Comparison of ENCODE assay signal across 19 cellular contexts in genomic region chr3:98894791-98895576, GRCh38. TPM values are rescaled to one million over a fixed set of nuclear protein-coding genes. Genes with fewer than 3 reads are reported as not detected.
A peak's percentile ranks its signal among the peaks of the same experiment; 100 is the strongest.
DNase-seq lines count a peak whose midpoint lies in the region; ATAC-seq, FAIRE-seq and TF ChIP-seq lines count a peak whose summit lies in the region.
"Had no signal": no experiment of that assay in that cellular context is flagged by ENCODE, and none has a peak within 500 bp of the region (broad histone marks: within the 10 kb centered on the region; RNA-seq: fewer than 3 reads in every experiment).

No MANE protein-coding gene starts in this region.

- peak overlapping the region; percentile 86 to 95 for H3K27ac ChIP-seq in A549
- H3K27ac ChIP-seq: C4-2B, SJSA1 had no signal

- ATAC-seq in A549, result peak in 1 of 2 experiments; percentile 15; a peak in 3 of 6 replicates
- ATAC-seq: HepG2 had no signal

- H3K27me3 ChIP-seq in kidney epithelial cell (ENCODE audit: control insufficient read depth, insufficient read depth, low read length) (no peaks in the 10 kb centered on the region), Caco-2 (replicated peaks; ENCODE audit: control insufficient read depth, insufficient read depth, low read length) (no peaks in the 10 kb centered on the region)
- H3K27me3 ChIP-seq: SJSA1 had no signal

- peaks cover 4% of the 10 kb centered on the region for H3K36me3 ChIP-seq in kidney epithelial cell (ENCODE audit: control insufficient read depth, insufficient read depth, low read length)
- no peaks in the 10 kb centered on the region for H3K36me3 ChIP-seq in Caco-2 (ENCODE audit: control insufficient read depth, insufficient read depth, low read length)
- H3K36me3 ChIP-seq: HAP-1 had no signal

- no peaks in the 10 kb centered on the region for H3K27me3 Mint-ChIP-seq in Caco-2 (ENCODE audit: insufficient read depth, unreplicated experiment)

- peaks cover 5% of the 10 kb centered on the region for H3K36me3 Mint-ChIP-seq in Caco-2 (ENCODE audit: insufficient read depth, unreplicated experiment)

- in situ Hi-C loops in astrocyte of the spinal cord (cut with HindIII; ENCODE audit: low sequenced_read_pairs), result no loop called here

- CTCF ChIA-PET in A549 (lab: Yijun Ruan, JAX) (interaction anchor here (1.0 to 2.4 kb wide), 4 partner anchors 9 to 99 kb away, joined by 3 to 7 read pairs (median 6); no protein-coding TSS in a partner anchor), Caco-2 (lab: Charles Lee) (no interaction called here)

- TF ChIP-seq RAD21 in A549 (conservative IDR thresholded peaks at IDR 0.05 in 1 of 2, IDR thresholded peaks at IDR 0.05 in 1 of 2), result no peak

- H3K4me1 ChIP-seq in A549 (peaks cover 64% of the 10 kb centered on the region), Caco-2 (peaks cover 26% of the 10 kb centered on the region)

- BruUV-seq in Caco-2 (replicated peaks; lab: Mats Ljungman, UMichigan), result no TSS peak

- no peak for TF ChIP-seq EP300 in A549 (IDR thresholded peaks at IDR 0.05)

- H3K4me1 Mint-ChIP-seq in Caco-2 (ENCODE audit: low read depth, unreplicated experiment), result peaks cover 14% of the 10 kb centered on the region

- no peaks in the 10 kb centered on the region for H3K9me3 Mint-ChIP-seq in Caco-2 (ENCODE audit: unreplicated experiment)

- no peaks in the 10 kb centered on the region for H3K9me3 ChIP-seq in A549
- H3K9me3 ChIP-seq in Caco-2, result no peaks in the 10 kb centered on the region
- H3K9me3 ChIP-seq: HAP-1, SJSA1 had no signal

- whole genome bisulfite sequencing in A549 (ENCODE audit: missing lambda C conversion rate), result 2% methylated on average over 8 of the region's 8 CpGs

- peak overlapping the region; percentile 95 for H3K4me2 ChIP-seq in A549

- DNase-seq in A549 (ENCODE audit: low read depth in 1 of 2, low spot score in 1 of 2) (no peak), HT1080 (ENCODE audit: low read depth) (peak; percentile 62), astrocyte of the spinal cord (ENCODE audit: low read depth, low spot score) (peak; percentile 24), kidney epithelial cell (ENCODE audit: low read depth) (no peak), germinal center (ENCODE audit: low spot score) (no peak), RPMI8226 (no peak), head of caudate nucleus (no peak), Caco-2 (no peak)
- DNase-seq: COR-L47, NCI-H1105 treated with DMSO at 0.1 percent for 48 hours, NCI-H187 treated with DMSO at 0.1 percent for 48 hours, NCI-H2171, NCI-H510A, NCI-H82 had no signal

- peak; percentile 39 for FAIRE-seq in A549 (lab: Jason Lieb, UNC)
- FAIRE-seq: GM18507, HepG2 had no signal

- H3K4me3 ChIP-seq in A549, result peak overlapping the region; percentile 93
- peak overlapping the region; percentile 89 for H3K4me3 ChIP-seq in astrocyte of the spinal cord (ENCODE audit: low read depth, low read length)
- H3K4me3 ChIP-seq in kidney epithelial cell (ENCODE audit: low read depth, low read length), result peak overlapping the region; percentile 96
- no peak overlapping the region for H3K4me3 ChIP-seq in Caco-2 (ENCODE audit: low read depth, low read length)
- H3K4me3 ChIP-seq: HAP-1, SJSA1 had no signal

- no peak for TF ChIP-seq POLR2A in A549 (IDR thresholded peaks at IDR 0.05; ENCODE audit: low read length)

- no peak overlapping the region for H3K4me3 Mint-ChIP-seq in Caco-2 (ENCODE audit: unreplicated experiment)

- POLR2A ChIA-PET in A549 (lab: Yijun Ruan, JAX) (interaction anchor here (1.0 to 9.9 kb wide), 4 partner anchors 11 to 99 kb away, joined by 3 to 146 read pairs (median 6); no protein-coding TSS in a partner anchor), Caco-2 (lab: Charles Lee) (no interaction called here)

- H3K27ac Mint-ChIP-seq in Caco-2 (ENCODE audit: unreplicated experiment), result no peak overlapping the region

- TF ChIP-seq CTCF in A549 (IDR thresholded peaks at IDR 0.05), result no peak
- no peak for TF ChIP-seq CTCF in astrocyte of the spinal cord (IDR thresholded peaks at IDR 0.05; ENCODE audit: low read depth, low read length)
- TF ChIP-seq CTCF in kidney epithelial cell (IDR thresholded peaks at IDR 0.05; ENCODE audit: insufficient read depth, low read length, poor library complexity, severe bottlenecking), result no peak
- TF ChIP-seq CTCF in Caco-2 (IDR thresholded peaks at IDR 0.05; ENCODE audit: insufficient read depth in 1 of 2, low read depth in 1 of 2, low read length in 1 of 2, severe bottlenecking in 1 of 2, unreplicated experiment in 1 of 2), result no peak

- intact Hi-C loops in head of caudate nucleus (cut with DNase I), result no loop called here
- intact Hi-C loops in Caco-2 (cut with micrococcal nuclease; ENCODE audit: unreplicated experiment), result no loop called here

TF ChIP-seq in A549, 52 proteins besides CTCF, POLR2A, EP300 and RAD21:
- TF ChIP-seq JUN (IDR thresholded peaks at IDR 0.05) (peak in 1 of 2 experiments; percentile 7; a peak in 1 of 5 replicates), POLR2AphosphoS2 (conservative IDR thresholded peaks at IDR 0.05; ENCODE audit: low read length) (peak; percentile 56), FOSB (CRISPR knock-in tag; IDR thresholded peaks at IDR 0.05) (0 out of 2 replicates have a peak, but pooled peaks have one; percentile 22), KDM5A (IDR thresholded peaks at IDR 0.05) (no peak)

RNA-seq across cellular contexts. Expression of gene DCBLD2, which starts 6.5 kb away (rescaled TPM):
- polyA plus RNA-seq in A549 (2011; rRNA removed), result 582 and 623 TPM in 2 replicates
- 93.1 and 105 TPM in 2 replicates for polyA plus RNA-seq in A549 (2012; cell fraction: cytosol; rRNA removed)
- 87.3 and 98.2 TPM in 2 replicates for polyA plus RNA-seq in A549 (2012; cell fraction: nucleus; rRNA removed)
- 266 to 276 TPM (median 272 TPM) in 3 replicates for polyA plus RNA-seq in A549 (2017; fragmentation: RNase III; extraction: RNeasy Plus Mini Kit Qiagen cat#74134 plus additional on column Dnase treatment)
- 413 and 418 TPM in 2 replicates for polyA minus RNA-seq in A549 (2011; rRNA and poly(A)+ RNA removed)
- 403 and 500 TPM in 2 replicates for total RNA-seq in HT1080 (2014; rRNA removed; shearing (Covaris generic))
- polyA plus RNA-seq in HT1080 (2015; cell fraction: cytosol; rRNA removed), result 361 and 462 TPM in 2 replicates
- 539 and 598 TPM in 2 replicates for polyA plus RNA-seq in HT1080 (2015; cell fraction: nucleus; rRNA removed)
- 553 and 624 TPM in 2 replicates for total RNA-seq in kidney epithelial cell
- 53.0 and 58.5 TPM in 2 replicates for total RNA-seq in Caco-2 (2022)

Comparison
In these comparisons a context has a peak if more than half of its experiments do, and no peak if none do; other contexts are left out.
1. DNase-seq: peak in HT1080 (single experiment) and astrocyte of the spinal cord (single experiment); none in A549 (0 of 2), kidney epithelial cell (single experiment), germinal center (single experiment), RPMI8226 (single experiment), head of caudate nucleus (0 of 42) and Caco-2 (0 of 2).